1 cellular context compared by ENCODE assay signal in the genomic region with DNA sequence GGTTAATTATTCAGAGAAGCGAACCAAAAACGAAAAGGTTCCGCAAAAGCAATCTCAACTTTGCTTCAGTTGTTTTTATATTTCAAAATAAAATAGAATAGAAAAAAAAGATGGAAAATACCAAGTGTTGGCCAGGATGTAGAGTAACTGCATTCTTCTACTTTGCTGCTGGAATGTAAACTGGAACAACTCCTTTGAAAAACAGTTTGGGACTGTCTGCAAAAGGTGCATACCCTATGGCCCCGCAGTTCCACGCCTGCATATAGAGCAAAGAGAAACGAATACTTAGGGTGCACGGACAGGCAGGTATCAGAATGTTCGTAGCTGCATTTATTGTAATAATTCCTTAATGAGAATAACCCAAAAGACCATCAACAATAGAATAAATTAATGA.
TF ChIP-seq lines count a peak whose summit lies in the region.

No MANE protein-coding gene starts in this region.

TF ChIP-seq in GM23338, 12 proteins besides CTCF, POLR2A, EP300 and RAD21 (continued from another document):
- TF ChIP-seq ZNF462 (CRISPR knock-in tag; IDR thresholded peaks at IDR 0.05) (no peak), REST (IDR thresholded peaks at IDR 0.05; ENCODE audit: unreplicated experiment) (no peak), EZH2phosphoT487 (IDR thresholded peaks at IDR 0.05; ENCODE audit: unreplicated experiment) (no peak), JUNB (IDR thresholded peaks at IDR 0.05; ENCODE audit: unreplicated experiment) (no peak)
